1 cellular context compared by ENCODE assay signal in the genomic region with DNA sequence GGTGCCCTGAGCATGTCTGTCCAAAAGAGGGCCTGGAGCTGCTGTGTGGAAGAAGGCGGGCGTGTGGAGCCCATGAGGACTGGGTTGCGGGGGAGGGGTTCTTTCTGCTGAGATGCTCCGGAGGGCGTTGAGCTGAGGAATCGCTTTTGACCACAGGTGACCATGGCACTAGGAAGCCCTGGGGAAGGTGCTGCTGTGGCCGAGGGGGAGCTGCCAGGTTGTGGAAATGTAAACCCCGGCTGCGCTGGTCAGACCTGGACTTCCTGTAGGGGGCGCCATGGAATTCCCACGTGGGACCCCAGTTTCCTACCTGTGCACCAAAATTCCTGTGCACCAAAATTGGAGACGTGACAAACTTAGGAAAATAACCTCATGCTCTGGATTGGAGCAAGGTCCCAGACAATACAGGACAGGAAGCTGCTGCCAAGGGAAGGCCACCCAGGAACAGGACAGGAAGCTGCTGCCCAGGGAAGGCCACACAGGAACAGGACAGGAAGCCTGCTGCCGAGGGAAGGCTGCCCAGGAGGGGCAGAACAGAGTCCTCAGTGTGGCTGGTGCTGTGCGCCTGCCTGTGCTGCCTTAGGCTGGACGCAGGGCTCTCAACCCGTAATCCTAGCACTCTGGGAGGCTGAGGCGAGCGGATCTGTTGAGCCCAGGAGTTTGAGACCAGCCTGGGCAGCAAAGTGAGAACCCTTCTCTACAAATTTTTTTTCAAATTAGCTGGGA.
TF ChIP-seq lines count a peak whose summit lies in the region.

No MANE protein-coding gene starts in this region.

TF ChIP-seq in H1, 55 proteins besides CTCF, POLR2A, EP300 and RAD21:
- TF ChIP-seq GABPA (IDR thresholded peaks at IDR 0.05; ENCODE audit: borderline replicate concordance, insufficient read depth, low read length) = peak; percentile 75; the same call in 1 of the 2 replicates
- no peak for TF ChIP-seq CHD2 (IDR thresholded peaks at IDR 0.05; ENCODE audit: low read length)
